ENCODE assay signal across 8 cellular contexts in genomic region chr4:76830612-76831474, GRCh38.
DNase-seq lines count a peak whose midpoint lies in the region; ATAC-seq and TF ChIP-seq lines count a peak whose summit lies in the region.

No MANE protein-coding gene starts in this region.

- CTCF ChIA-PET in AG04450 (lab: Charles Lee), result interaction anchor here (1.1 kb wide), 1 partner anchor 73 kb away, joined by 3 read pairs; no protein-coding TSS in a partner anchor

- H3K27ac ChIP-seq in AG04450 (ENCODE audit: low read depth, low read length), result peak overlapping the region; percentile 89
- H3K27ac ChIP-seq in endodermal cell (ENCODE audit: low read depth, low read length), result peak overlapping the region; percentile 75

- WGBS in endodermal cell (ENCODE audit: insufficient coverage in 1 of 2, insufficient read length in 1 of 2), 2 experiments, result 47 to 61% methylated on average over 11 to 13 of the region's 13 CpGs

- ATAC-seq in HG03442 (IDR thresholded peaks at IDR 0.05; ENCODE audit: unreplicated experiment), result no peak
- ATAC-seq in activated CD4-positive, CD25-positive, alpha-beta regulatory T cell treated with anti-CD3 and anti-CD28 coated beads, Interleukin-2, amount 50 U/mL, for 24 hours, result no peak
- ATAC-seq in GM19328 (IDR thresholded peaks at IDR 0.05; ENCODE audit: unreplicated experiment), result no peak

- H3K9me3 Mint-ChIP-seq in endodermal cell, result peaks cover 2% of the 10 kb centered on the region

- H3K4me3 Mint-ChIP-seq in endodermal cell, result peak overlapping the region; percentile 33

- H3K4me1 ChIP-seq in endodermal cell (ENCODE audit: control insufficient read depth, insufficient read depth, low read length), result peaks cover 18% of the 10 kb centered on the region

- H3K9ac ChIP-seq in endodermal cell (ENCODE audit: extremely low read depth, low read length, poor library complexity, severe bottlenecking), result peak overlapping the region; percentile 34

- no peaks in the 10 kb centered on the region for H3K36me3 ChIP-seq in endodermal cell (ENCODE audit: control insufficient read depth, insufficient read depth, low read length)

- peaks cover 37% of the 10 kb centered on the region for H3K4me1 Mint-ChIP-seq in endodermal cell

- peak overlapping the region; percentile 89 for H3K27ac Mint-ChIP-seq in endodermal cell

- DNase-seq in AG04450 (ENCODE audit: low read depth, low spot score) (peak; percentile 59), NCI-H146 (lab: John Stamatoyannopoulos, UW) (peak; percentile 67), endodermal cell (peak; percentile 71), myocyte (ENCODE audit: low read depth) (peak; percentile 81), NCI-H345 (lab: John Stamatoyannopoulos, UW) (no peak)

- H3K27me3 Mint-ChIP-seq in endodermal cell (ENCODE audit: insufficient read depth), result peaks cover 9% of the 10 kb centered on the region

- no peaks in the 10 kb centered on the region for H3K27me3 ChIP-seq in AG04450 (ENCODE audit: control insufficient read depth, insufficient read depth, low read length)
- H3K27me3 ChIP-seq in endodermal cell (ENCODE audit: control insufficient read depth, insufficient read depth, low read length, poor library complexity, severe bottlenecking), result no peaks in the 10 kb centered on the region

- H3K9me3 ChIP-seq in AG04450 (ENCODE audit: control insufficient read depth, insufficient read depth, low read length) (no peaks in the 10 kb centered on the region), endodermal cell (ENCODE audit: control insufficient read depth, low read length) (no peaks in the 10 kb centered on the region)

- H3K4me3 ChIP-seq in AG04450 (ENCODE audit: low read depth, low read length), result no peak overlapping the region; the same call in 1 of the 2 replicates
- H3K4me3 ChIP-seq in endodermal cell (ENCODE audit: low read length), result peak overlapping the region; percentile 4

- no peak for TF ChIP-seq CTCF in AG04450 (IDR thresholded peaks at IDR 0.05; ENCODE audit: low read depth, low read length)
- no peak for TF ChIP-seq CTCF in endodermal cell (conservative IDR thresholded peaks at IDR 0.05)

- POLR2A ChIA-PET in AG04450 (lab: Yijun Ruan, JAX), result no interaction called here

- no peaks in the 10 kb centered on the region for H3K36me3 Mint-ChIP-seq in endodermal cell (ENCODE audit: low read depth)
